8 cellular contexts compared by ENCODE assay signal in the genomic region with DNA sequence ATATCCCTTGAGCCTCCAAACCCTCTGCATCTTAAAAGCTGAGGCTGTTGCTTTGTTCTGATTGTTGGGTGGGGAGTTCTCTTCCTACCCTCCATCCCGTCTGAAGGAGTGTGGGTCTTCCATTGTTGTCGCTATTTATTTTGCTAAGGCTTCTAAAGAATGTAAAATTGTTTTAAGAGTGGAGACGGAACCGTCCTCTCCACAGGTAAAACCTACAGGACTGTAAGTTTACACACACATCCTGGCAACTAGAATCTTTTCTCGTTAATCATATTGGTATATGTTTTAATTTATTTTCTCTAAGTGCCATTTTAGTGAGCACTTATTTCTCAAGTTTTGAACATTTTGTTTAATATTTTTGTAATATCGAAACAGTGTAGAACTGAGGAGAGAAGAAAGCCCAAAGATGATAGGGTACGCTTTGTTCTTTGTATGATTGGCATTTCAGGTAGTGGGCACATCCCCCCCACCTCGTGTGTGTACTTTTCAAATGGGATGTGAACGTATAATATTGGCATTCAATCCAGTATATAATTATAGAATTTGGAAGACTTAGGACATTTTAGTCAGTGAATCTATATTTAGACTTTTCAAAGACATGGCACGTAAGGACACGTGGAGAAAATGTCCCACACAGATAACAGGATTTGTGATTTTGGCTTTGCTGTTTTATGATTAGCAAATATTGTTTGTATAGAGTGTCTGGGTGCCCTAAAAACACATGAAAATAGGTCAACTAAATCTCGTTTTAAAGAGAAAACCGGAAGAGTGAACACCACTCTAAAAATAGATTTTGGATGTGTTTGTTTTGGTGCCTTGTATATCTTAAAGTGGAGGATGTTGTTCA. TPM values are rescaled to one million over a fixed set of nuclear protein-coding genes. Genes with fewer than 3 reads are reported as not detected.
DNase-seq lines count a peak whose midpoint lies in the region; ATAC-seq, FAIRE-seq and TF ChIP-seq lines count a peak whose summit lies in the region.

No MANE protein-coding gene starts in this region.

- H3K27ac Mint-ChIP-seq in activated CD4-positive, alpha-beta memory T cell treated with anti-CD3 and anti-CD28 coated beads for 36 hours = peak overlapping the region; percentile 97

- FAIRE-seq in small intestine (lab: Jason Lieb, UNC) (no peak), GM12892 (lab: Jason Lieb, UNC) (no peak)

- peak; percentile 1 for ATAC-seq in HG02798 (IDR thresholded peaks at IDR 0.05; ENCODE audit: poor library complexity, unreplicated experiment)

- intact Hi-C loops in activated CD4-positive, alpha-beta memory T cell treated with anti-CD3 and anti-CD28 coated beads for 36 hours (cut with micrococcal nuclease) = loop anchor here (1.0 to 5.0 kb wide), 4 partner anchors 23 to 1486 kb away; a partner anchor contains a TSS

- H3K4me3 Mint-ChIP-seq in activated CD4-positive, alpha-beta memory T cell treated with anti-CD3 and anti-CD28 coated beads for 36 hours = peak overlapping the region; percentile 93

- no peaks in the 10 kb centered on the region for H3K27me3 ChIP-seq in iPS DF 6.9 (ENCODE audit: control insufficient read depth, insufficient read depth, low read length)
- H3K27me3 ChIP-seq in small intestine (ENCODE audit: control insufficient read depth in 2 of 2, insufficient read depth in 2 of 2, low read length in 2 of 2) = no peaks in the 10 kb centered on the region

- H3K27me3 Mint-ChIP-seq in activated CD4-positive, alpha-beta memory T cell treated with anti-CD3 and anti-CD28 coated beads for 36 hours = peaks cover 1% of the 10 kb centered on the region

- H3K9me3 Mint-ChIP-seq in activated CD4-positive, alpha-beta memory T cell treated with anti-CD3 and anti-CD28 coated beads for 36 hours = no peaks in the 10 kb centered on the region

- POLR2A ChIA-PET in activated CD4-positive, alpha-beta memory T cell treated with anti-CD3 and anti-CD28 coated beads for 36 hours (lab: Charles Lee) = interaction anchor here (1.7 kb wide), 2 partner anchors 76 to 248 kb away, joined by 9 to 11 read pairs; a partner anchor contains a TSS

- WGBS in iPS DF 6.9 (ENCODE audit: insufficient coverage, insufficient read length) = no CpG with 5 or more reads among the region's 13 CpGs
- 2 to 3% (median 2%) methylated on average over 13 of the region's 13 CpGs for WGBS in small intestine, 3 donors

- in situ Hi-C loops in Caki2 (cut with HindIII; ENCODE audit: low pct_unique_long_range_greater_than_20kb, low sequenced_read_pairs) = no loop called here

- peaks cover 42% of the 10 kb centered on the region for H3K4me1 Mint-ChIP-seq in activated CD4-positive, alpha-beta memory T cell treated with anti-CD3 and anti-CD28 coated beads for 36 hours (ENCODE audit: low read depth)

- CTCF ChIA-PET in activated CD4-positive, alpha-beta memory T cell treated with anti-CD3 and anti-CD28 coated beads for 36 hours (lab: Charles Lee) = interaction anchor here (0.7 to 4.2 kb wide), 8 partner anchors 8 to 248 kb away, joined by 4 to 41 read pairs (median 14); no protein-coding TSS in a partner anchor

- no peak for TF ChIP-seq POLR2A in GM12892 (IDR thresholded peaks at IDR 0.05; ENCODE audit: low read depth, low read length)

- peak; percentile 11 for DNase-seq in Caki2 (ENCODE audit: low read depth)
- no peak for DNase-seq in activated CD4-positive, alpha-beta memory T cell treated with anti-CD3 and anti-CD28 coated beads for 36 hours
- no peak for DNase-seq in iPS DF 6.9 (ENCODE audit: low read depth, low spot score)
- DNase-seq in small intestine = peak; percentile 4
- DNase-seq in GM12892 (ENCODE audit: insufficient read length) = no peak
- no peak for DNase-seq in activated CD4-positive, CD25-positive, alpha-beta regulatory T cell (lab: John Stamatoyannopoulos, UW)
- DNase-seq in NCI-H774 (lab: John Stamatoyannopoulos, UW) = no peak

- H3K4me1 ChIP-seq in iPS DF 6.9 (ENCODE audit: control insufficient read depth, insufficient read depth, low read length) (no peaks in the 10 kb centered on the region), small intestine (ENCODE audit: control insufficient read depth in 2 of 2, insufficient read depth in 1 of 2, low read depth in 1 of 2, low read length in 1 of 2) (peaks cover 0 to 5% of the 10 kb centered on the region in 2 donors)

- H3K36me3 Mint-ChIP-seq in activated CD4-positive, alpha-beta memory T cell treated with anti-CD3 and anti-CD28 coated beads for 36 hours = peaks cover 2% of the 10 kb centered on the region

- H3K9me3 ChIP-seq in iPS DF 6.9 (ENCODE audit: control insufficient read depth, insufficient read depth, low read length) (no peaks in the 10 kb centered on the region), small intestine (ENCODE audit: control insufficient read depth, low read depth) (no peaks in the 10 kb centered on the region)

- no peak overlapping the region for H3K27ac ChIP-seq in iPS DF 6.9 (ENCODE audit: low read length)
- peak overlapping the region; percentile 94 to 100 for H3K27ac ChIP-seq in small intestine (ENCODE audit: low read depth in 1 of 2, low read length in 1 of 2)

- no peaks in the 10 kb centered on the region for H3K36me3 ChIP-seq in iPS DF 6.9 (ENCODE audit: control insufficient read depth, insufficient read depth, low read length)
- no peaks in the 10 kb centered on the region for H3K36me3 ChIP-seq in small intestine (ENCODE audit: control insufficient read depth in 2 of 2, insufficient read depth in 2 of 2, low read length in 2 of 2)

- H3K4me3 ChIP-seq in iPS DF 6.9 (ENCODE audit: low read length) (peak overlapping the region; percentile 93; the same call in 1 of the 2 replicates), small intestine (ENCODE audit: low read depth in 1 of 2, low read length in 2 of 2) (peak overlapping the region; percentile 83 to 88)

RNA-seq across cellular contexts. Expression of a gene that starts 1.3 kb away (rescaled TPM):
- total RNA-seq in Caki2 (2014; rRNA removed; shearing (Covaris generic); ENCODE audit: low replicate concordance) = 10.4 and 17.8 TPM in 2 replicates
- 10 to 100 TPM; 15.4 to 20.3 TPM for total RNA-seq in activated CD4-positive, alpha-beta memory T cell treated with anti-CD3 and anti-CD28 coated beads for 36 hours
- polyA plus RNA-seq in small intestine = 10 to 100 TPM; 15.1 to 27.1 (median 20.0) TPM
- polyA plus RNA-seq in GM12892 (2012; ENCODE audit: missing spikeins) = 13.7 TPM

Comparison
In these comparisons a context has a peak if more than half of its experiments do, and no peak if none do; other contexts are left out.
1. DNase-seq: peak in Caki2 (single experiment) and small intestine (single experiment); none in activated CD4-positive, alpha-beta memory T cell treated with anti-CD3 and anti-CD28 coated beads for 36 hours (single experiment), iPS DF 6.9 (single experiment), GM12892 (single experiment), activated CD4-positive, CD25-positive, alpha-beta regulatory T cell (0 of 4) and NCI-H774 (single experiment).